ENCODE assay signal across 1 cellular context in genomic region chr1:92298573-92299476, GRCh38.
TF ChIP-seq lines count a peak whose summit lies in the region.

Gene GLMN, minus strand, starts transcription at chr1:92298987. Its CDS starts 988 bp downstream, at chr1:92297999.
Gene RPAP2, plus strand, starts transcription at chr1:92299059. Its CDS starts 15 bp downstream, at chr1:92299074.

TF ChIP-seq in HepG2, 621 proteins besides CTCF, POLR2A, EP300 and RAD21 (continued from another document and continues in another):
- no peak for TF ChIP-seq NFKB2 (CRISPR knock-in tag; IDR thresholded peaks at IDR 0.05; ENCODE audit: borderline replicate concordance)
- TF ChIP-seq, protein P1, sequence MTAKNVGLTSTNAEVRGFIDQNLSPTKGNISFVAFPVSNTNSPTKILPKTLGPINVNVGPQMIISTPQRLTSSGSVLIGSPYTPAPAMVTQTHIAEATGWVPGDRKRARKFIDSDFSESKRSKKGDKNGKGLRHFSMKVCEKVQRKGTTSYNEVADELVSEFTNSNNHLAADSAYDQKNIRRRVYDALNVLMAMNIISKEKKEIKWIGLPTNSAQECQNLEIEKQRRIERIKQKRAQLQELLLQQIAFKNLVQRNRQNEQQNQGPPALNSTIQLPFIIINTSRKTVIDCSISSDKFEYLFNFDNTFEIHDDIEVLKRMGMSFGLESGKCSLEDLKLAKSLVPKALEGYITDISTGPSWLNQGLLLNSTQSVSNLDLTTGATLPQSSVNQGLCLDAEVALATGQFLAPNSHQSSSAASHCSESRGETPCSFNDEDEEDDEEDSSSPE (CRISPR knock-in tag; IDR thresholded peaks at IDR 0.05) = peak; percentile 79
- TF ChIP-seq ZNF264 (CRISPR knock-in tag; IDR thresholded peaks at IDR 0.05) = peak; percentile 81; the same call in 1 of the 2 replicates
- TF ChIP-seq, protein P2, sequence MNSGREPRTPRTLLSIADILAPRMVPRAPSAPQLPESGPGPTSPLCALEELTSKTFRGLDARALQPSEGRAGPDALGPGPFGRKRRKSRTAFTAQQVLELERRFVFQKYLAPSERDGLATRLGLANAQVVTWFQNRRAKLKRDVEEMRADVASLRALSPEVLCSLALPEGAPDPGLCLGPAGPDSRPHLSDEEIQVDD (CRISPR knock-in tag; IDR thresholded peaks at IDR 0.05; ENCODE audit: borderline replicate concordance) = no peak
- peak; percentile 93 for TF ChIP-seq ZFX (CRISPR knock-in tag; IDR thresholded peaks at IDR 0.05; ENCODE audit: low read depth)
- TF ChIP-seq, protein P3, sequence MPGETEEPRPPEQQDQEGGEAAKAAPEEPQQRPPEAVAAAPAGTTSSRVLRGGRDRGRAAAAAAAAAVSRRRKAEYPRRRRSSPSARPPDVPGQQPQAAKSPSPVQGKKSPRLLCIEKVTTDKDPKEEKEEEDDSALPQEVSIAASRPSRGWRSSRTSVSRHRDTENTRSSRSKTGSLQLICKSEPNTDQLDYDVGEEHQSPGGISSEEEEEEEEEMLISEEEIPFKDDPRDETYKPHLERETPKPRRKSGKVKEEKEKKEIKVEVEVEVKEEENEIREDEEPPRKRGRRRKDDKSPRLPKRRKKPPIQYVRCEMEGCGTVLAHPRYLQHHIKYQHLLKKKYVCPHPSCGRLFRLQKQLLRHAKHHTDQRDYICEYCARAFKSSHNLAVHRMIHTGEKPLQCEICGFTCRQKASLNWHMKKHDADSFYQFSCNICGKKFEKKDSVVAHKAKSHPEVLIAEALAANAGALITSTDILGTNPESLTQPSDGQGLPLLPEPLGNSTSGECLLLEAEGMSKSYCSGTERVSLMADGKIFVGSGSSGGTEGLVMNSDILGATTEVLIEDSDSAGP (CRISPR knock-in tag; IDR thresholded peaks at IDR 0.05; ENCODE audit: borderline replicate concordance) = peak; percentile 76; the same call in 1 of the 2 replicates
- TF ChIP-seq, protein P4, sequence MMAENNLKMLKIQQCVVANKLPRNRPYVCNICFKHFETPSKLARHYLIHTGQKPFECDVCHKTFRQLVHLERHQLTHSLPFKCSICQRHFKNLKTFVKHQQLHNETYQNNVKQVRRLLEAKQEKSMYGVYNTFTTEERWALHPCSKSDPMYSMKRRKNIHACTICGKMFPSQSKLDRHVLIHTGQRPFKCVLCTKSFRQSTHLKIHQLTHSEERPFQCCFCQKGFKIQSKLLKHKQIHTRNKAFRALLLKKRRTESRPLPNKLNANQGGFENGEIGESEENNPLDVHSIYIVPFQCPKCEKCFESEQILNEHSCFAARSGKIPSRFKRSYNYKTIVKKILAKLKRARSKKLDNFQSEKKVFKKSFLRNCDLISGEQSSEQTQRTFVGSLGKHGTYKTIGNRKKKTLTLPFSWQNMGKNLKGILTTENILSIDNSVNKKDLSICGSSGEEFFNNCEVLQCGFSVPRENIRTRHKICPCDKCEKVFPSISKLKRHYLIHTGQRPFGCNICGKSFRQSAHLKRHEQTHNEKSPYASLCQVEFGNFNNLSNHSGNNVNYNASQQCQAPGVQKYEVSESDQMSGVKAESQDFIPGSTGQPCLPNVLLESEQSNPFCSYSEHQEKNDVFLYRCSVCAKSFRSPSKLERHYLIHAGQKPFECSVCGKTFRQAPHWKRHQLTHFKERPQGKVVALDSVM (CRISPR knock-in tag; IDR thresholded peaks at IDR 0.05) = no peak
- TF ChIP-seq NFATC3 (CRISPR knock-in tag; IDR thresholded peaks at IDR 0.05) = no peak
- TF ChIP-seq, protein P5, sequence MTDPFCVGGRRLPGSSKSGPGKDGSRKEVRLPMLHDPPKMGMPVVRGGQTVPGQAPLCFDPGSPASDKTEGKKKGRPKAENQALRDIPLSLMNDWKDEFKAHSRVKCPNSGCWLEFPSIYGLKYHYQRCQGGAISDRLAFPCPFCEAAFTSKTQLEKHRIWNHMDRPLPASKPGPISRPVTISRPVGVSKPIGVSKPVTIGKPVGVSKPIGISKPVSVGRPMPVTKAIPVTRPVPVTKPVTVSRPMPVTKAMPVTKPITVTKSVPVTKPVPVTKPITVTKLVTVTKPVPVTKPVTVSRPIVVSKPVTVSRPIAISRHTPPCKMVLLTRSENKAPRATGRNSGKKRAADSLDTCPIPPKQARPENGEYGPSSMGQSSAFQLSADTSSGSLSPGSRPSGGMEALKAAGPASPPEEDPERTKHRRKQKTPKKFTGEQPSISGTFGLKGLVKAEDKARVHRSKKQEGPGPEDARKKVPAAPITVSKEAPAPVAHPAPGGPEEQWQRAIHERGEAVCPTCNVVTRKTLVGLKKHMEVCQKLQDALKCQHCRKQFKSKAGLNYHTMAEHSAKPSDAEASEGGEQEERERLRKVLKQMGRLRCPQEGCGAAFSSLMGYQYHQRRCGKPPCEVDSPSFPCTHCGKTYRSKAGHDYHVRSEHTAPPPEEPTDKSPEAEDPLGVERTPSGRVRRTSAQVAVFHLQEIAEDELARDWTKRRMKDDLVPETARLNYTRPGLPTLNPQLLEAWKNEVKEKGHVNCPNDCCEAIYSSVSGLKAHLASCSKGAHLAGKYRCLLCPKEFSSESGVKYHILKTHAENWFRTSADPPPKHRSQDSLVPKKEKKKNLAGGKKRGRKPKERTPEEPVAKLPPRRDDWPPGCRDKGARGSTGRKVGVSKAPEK (CRISPR knock-in tag; IDR thresholded peaks at IDR 0.05; ENCODE audit: borderline replicate concordance) = no peak
- no peak for TF ChIP-seq SSRP1 (CRISPR knock-in tag; IDR thresholded peaks at IDR 0.05)
- TF ChIP-seq ATRX (CRISPR knock-in tag; IDR thresholded peaks at IDR 0.05; ENCODE audit: borderline replicate concordance) = no peak
- TF ChIP-seq ZFP1 (CRISPR knock-in tag; IDR thresholded peaks at IDR 0.05) = no peak; the same call in 1 of the 2 replicates
- no peak for TF ChIP-seq ZNF101 (CRISPR knock-in tag; IDR thresholded peaks at IDR 0.05; ENCODE audit: borderline replicate concordance, low read depth)
- no peak for TF ChIP-seq FOSL1 (CRISPR knock-in tag; IDR thresholded peaks at IDR 0.05; ENCODE audit: borderline replicate concordance)
- TF ChIP-seq, protein P6, sequence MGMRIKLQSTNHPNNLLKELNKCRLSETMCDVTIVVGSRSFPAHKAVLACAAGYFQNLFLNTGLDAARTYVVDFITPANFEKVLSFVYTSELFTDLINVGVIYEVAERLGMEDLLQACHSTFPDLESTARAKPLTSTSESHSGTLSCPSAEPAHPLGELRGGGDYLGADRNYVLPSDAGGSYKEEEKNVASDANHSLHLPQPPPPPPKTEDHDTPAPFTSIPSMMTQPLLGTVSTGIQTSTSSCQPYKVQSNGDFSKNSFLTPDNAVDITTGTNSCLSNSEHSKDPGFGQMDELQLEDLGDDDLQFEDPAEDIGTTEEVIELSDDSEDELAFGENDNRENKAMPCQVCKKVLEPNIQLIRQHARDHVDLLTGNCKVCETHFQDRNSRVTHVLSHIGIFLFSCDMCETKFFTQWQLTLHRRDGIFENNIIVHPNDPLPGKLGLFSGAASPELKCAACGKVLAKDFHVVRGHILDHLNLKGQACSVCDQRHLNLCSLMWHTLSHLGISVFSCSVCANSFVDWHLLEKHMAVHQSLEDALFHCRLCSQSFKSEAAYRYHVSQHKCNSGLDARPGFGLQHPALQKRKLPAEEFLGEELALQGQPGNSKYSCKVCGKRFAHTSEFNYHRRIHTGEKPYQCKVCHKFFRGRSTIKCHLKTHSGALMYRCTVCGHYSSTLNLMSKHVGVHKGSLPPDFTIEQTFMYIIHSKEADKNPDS (CRISPR knock-in tag; IDR thresholded peaks at IDR 0.05) = no peak
- peak; percentile 74; the same call in 1 of the 2 replicates for TF ChIP-seq MXD4 (CRISPR knock-in tag; IDR thresholded peaks at IDR 0.05)
- TF ChIP-seq, protein P7, sequence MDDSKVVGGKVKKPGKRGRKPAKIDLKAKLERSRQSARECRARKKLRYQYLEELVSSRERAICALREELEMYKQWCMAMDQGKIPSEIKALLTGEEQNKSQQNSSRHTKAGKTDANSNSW (CRISPR knock-in tag; IDR thresholded peaks at IDR 0.05; ENCODE audit: borderline replicate concordance) = peak; percentile 64; the same call in 1 of the 2 replicates
- TF ChIP-seq, protein P8, sequence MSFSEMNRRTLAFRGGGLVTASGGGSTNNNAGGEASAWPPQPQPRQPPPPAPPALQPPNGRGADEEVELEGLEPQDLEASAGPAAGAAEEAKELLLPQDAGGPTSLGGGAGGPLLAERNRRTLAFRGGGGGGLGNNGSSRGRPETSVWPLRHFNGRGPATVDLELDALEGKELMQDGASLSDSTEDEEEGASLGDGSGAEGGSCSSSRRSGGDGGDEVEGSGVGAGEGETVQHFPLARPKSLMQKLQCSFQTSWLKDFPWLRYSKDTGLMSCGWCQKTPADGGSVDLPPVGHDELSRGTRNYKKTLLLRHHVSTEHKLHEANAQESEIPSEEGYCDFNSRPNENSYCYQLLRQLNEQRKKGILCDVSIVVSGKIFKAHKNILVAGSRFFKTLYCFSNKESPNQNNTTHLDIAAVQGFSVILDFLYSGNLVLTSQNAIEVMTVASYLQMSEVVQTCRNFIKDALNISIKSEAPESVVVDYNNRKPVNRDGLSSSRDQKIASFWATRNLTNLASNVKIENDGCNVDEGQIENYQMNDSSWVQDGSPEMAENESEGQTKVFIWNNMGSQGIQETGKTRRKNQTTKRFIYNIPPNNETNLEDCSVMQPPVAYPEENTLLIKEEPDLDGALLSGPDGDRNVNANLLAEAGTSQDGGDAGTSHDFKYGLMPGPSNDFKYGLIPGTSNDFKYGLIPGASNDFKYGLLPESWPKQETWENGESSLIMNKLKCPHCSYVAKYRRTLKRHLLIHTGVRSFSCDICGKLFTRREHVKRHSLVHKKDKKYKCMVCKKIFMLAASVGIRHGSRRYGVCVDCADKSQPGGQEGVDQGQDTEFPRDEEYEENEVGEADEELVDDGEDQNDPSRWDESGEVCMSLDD (CRISPR knock-in tag; IDR thresholded peaks at IDR 0.05; ENCODE audit: borderline replicate concordance) = peak; percentile 53; the same call in 1 of the 2 replicates
- peak; percentile 43; the same call in 1 of the 2 replicates for TF ChIP-seq ZNF543 (CRISPR knock-in tag; IDR thresholded peaks at IDR 0.05)
- no peak for TF ChIP-seq NONO (IDR thresholded peaks at IDR 0.05)
- TF ChIP-seq NONO (CRISPR knock-in tag; conservative IDR thresholded peaks at IDR 0.05) = peak; percentile 62; the same call in 1 of the 2 replicates
- TF ChIP-seq FIP1L1 (IDR thresholded peaks at IDR 0.05; ENCODE audit: borderline replicate concordance, insufficient read depth, low read depth, low read length) = no peak
- peak; percentile 11; the same call in 1 of the 2 replicates for TF ChIP-seq ZNF557 (CRISPR knock-in tag; IDR thresholded peaks at IDR 0.05)
- TF ChIP-seq, protein P9, sequence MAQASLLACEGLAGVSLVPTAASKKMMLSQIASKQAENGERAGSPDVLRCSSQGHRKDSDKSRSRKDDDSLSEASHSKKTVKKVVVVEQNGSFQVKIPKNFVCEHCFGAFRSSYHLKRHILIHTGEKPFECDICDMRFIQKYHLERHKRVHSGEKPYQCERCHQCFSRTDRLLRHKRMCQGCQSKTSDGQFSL (CRISPR knock-in tag; IDR thresholded peaks at IDR 0.05) = no peak
- TF ChIP-seq MAFG (CRISPR knock-in tag; IDR thresholded peaks at IDR 0.05) = no peak
- peak; percentile 92 for TF ChIP-seq ZNF687 (CRISPR knock-in tag; IDR thresholded peaks at IDR 0.05)
- TF ChIP-seq SP5 (CRISPR knock-in tag; IDR thresholded peaks at IDR 0.05; ENCODE audit: borderline replicate concordance, low read depth) = no peak
- TF ChIP-seq NFE2L1 (CRISPR knock-in tag; IDR thresholded peaks at IDR 0.05; ENCODE audit: borderline replicate concordance) = no peak
- TF ChIP-seq ARID2 (CRISPR knock-in tag; IDR thresholded peaks at IDR 0.05; ENCODE audit: borderline replicate concordance) = peak; percentile 35; the same call in 1 of the 2 replicates
- TF ChIP-seq TBX3 (IDR thresholded peaks at IDR 0.05; ENCODE audit: borderline replicate concordance) = no peak
- TF ChIP-seq ZFP62 (CRISPR knock-in tag; IDR thresholded peaks at IDR 0.05) = no peak
- TF ChIP-seq ISL2 (CRISPR knock-in tag; IDR thresholded peaks at IDR 0.05) = 0 out of 2 replicates have a peak, but pooled peaks have one; percentile 32
- no peak for TF ChIP-seq SNAPC2 (CRISPR knock-in tag; IDR thresholded peaks at IDR 0.05)
- no peak for TF ChIP-seq ZBTB42 (CRISPR knock-in tag; IDR thresholded peaks at IDR 0.05)
- no peak for TF ChIP-seq ZNF382 (CRISPR knock-in tag; IDR thresholded peaks at IDR 0.05; ENCODE audit: borderline replicate concordance)
- TF ChIP-seq HDAC6 (IDR thresholded peaks at IDR 0.05; ENCODE audit: low read depth, low read length) = no peak
- TF ChIP-seq ZNF136 (CRISPR knock-in tag; IDR thresholded peaks at IDR 0.05; ENCODE audit: low read depth) = 0 out of 2 replicates have a peak, but pooled peaks have one; percentile 40
- TF ChIP-seq, protein P10, sequence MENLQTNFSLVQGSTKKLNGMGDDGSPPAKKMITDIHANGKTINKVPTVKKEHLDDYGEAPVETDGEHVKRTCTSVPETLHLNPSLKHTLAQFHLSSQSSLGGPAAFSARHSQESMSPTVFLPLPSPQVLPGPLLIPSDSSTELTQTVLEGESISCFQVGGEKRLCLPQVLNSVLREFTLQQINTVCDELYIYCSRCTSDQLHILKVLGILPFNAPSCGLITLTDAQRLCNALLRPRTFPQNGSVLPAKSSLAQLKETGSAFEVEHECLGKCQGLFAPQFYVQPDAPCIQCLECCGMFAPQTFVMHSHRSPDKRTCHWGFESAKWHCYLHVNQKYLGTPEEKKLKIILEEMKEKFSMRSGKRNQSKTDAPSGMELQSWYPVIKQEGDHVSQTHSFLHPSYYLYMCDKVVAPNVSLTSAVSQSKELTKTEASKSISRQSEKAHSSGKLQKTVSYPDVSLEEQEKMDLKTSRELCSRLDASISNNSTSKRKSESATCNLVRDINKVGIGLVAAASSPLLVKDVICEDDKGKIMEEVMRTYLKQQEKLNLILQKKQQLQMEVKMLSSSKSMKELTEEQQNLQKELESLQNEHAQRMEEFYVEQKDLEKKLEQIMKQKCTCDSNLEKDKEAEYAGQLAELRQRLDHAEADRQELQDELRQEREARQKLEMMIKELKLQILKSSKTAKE (CRISPR knock-in tag; IDR thresholded peaks at IDR 0.05; ENCODE audit: borderline replicate concordance) = no peak
- TF ChIP-seq ZNF441 (CRISPR knock-in tag; IDR thresholded peaks at IDR 0.05; ENCODE audit: borderline replicate concordance) = no peak; the same call in none of the 2 replicates
- TF ChIP-seq CBX5 (CRISPR knock-in tag; IDR thresholded peaks at IDR 0.05; ENCODE audit: borderline replicate concordance) = no peak
